24 cellular contexts compared by ENCODE assay signal in the genomic region with DNA sequence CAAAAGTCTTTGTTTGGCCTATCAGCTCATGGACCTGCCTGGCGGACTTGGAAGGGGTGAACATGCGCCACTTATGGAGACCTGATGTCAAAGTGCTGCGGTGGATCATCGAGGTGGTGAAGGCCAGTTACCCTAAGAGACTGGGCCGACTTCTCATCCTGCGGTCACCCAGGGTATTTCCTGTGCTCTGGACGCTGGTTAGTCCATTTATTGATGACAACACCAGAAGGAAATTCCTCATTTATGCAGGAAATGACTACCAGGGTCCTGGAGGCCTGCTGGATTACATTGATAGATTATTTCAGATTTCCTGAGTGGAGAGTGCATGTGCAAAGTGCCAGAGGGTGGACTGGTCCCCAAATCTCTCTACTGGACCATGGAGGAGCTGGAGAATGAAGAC. TPM values are rescaled to one million over a fixed set of nuclear protein-coding genes. Genes with fewer than 3 reads are reported as not detected.
"Had no signal": no experiment of that assay in that cellular context is flagged by ENCODE, and none has a peak within 500 bp of the region (broad histone marks: within the 10 kb centered on the region; RNA-seq: fewer than 3 reads in every experiment).

No MANE protein-coding gene starts in this region.

- H3K27me3 ChIP-seq: brain microvascular endothelial cell, heart right ventricle had no signal

- H3K27ac ChIP-seq: brain microvascular endothelial cell, coronary artery, heart right ventricle had no signal

- H3K4me3 ChIP-seq: coronary artery, heart right ventricle had no signal

- H3K4me1 ChIP-seq: heart right ventricle had no signal

- ATAC-seq: activated T-cell treated with anti-CD3 and anti-CD28 coated beads, Interleukin-2, amount 50 U/mL, for 72 hours; effector memory CD8-positive, alpha-beta T cell; esophagus mucosa; heart right ventricle had no signal

- H3K9me3 ChIP-seq: heart right ventricle had no signal

- DNase-seq: activated CD4-positive, alpha-beta memory T cell treated with anti-CD3 and anti-CD28 coated beads, Interleukin-2, amount 10 ng/mL, durations not matched to agents 7 days and 5 days; activated CD4-positive, alpha-beta T cell treated with anti-CD3 and anti-CD28 coated beads for 4 hours; activated CD4-positive, alpha-beta T cell treated with anti-CD3 and anti-CD28 coated beads, Interleukin-2, amount 10 ng/mL, durations not matched to agents 7 days and 5 days; activated CD4-positive, alpha-beta T cell treated with anti-CD3 and anti-CD28 coated beads, Interleukin-2, amount 50 U/mL, for 4 hours; activated CD4-positive, CD25-positive, alpha-beta regulatory T cell; activated CD4-positive, CD25-positive, alpha-beta regulatory T cell treated with anti-CD3 and anti-CD28 coated beads, Interleukin-2, amount 50 U/mL, for 72 hours; activated CD8-positive, alpha-beta memory T cell treated with anti-CD3 and anti-CD28 coated beads, Interleukin-2, amount 50 U/mL, for 48 hours; activated gamma-delta T cell treated with Interleukin-2 at 50 U/mL for 16 hours; activated naive CD4-positive, alpha-beta T cell treated with anti-CD3 and anti-CD28 coated beads, Interleukin-2, amount 50 U/mL, for 16 hours; activated naive CD4-positive, alpha-beta T cell treated with Interleukin-2 at 50 U/mL for 16 hours; activated T-cell treated with anti-CD3 and anti-CD28 coated beads for 4 hours; activated T-cell treated with anti-CD3 and anti-CD28 coated beads, Interleukin-2, amount 50 U/mL, for 24 hours; activated T-cell treated with anti-CD3 and anti-CD28 coated beads, Interleukin-2, amount 50 U/mL, for 72 hours; amniotic stem cell; anterior cingulate cortex; brain microvascular endothelial cell; effector CD4-positive, alpha-beta T cell; effector memory CD8-positive, alpha-beta T cell; foreskin fibroblast; glutamatergic neuron; heart right ventricle; T-helper 2 cell had no signal

RNA-seq across cellular contexts. Expression of gene C11orf96, which starts 43.9 kb away (rescaled TPM):
- total RNA-seq: activated CD4-positive, alpha-beta T cell treated with anti-CD3 and anti-CD28 coated beads, Interleukin-2, amount 10 ng/mL, durations not matched to agents 7 days and 5 days had no signal
